Comparison of ENCODE assay signal across 23 cellular contexts in the genomic region with DNA sequence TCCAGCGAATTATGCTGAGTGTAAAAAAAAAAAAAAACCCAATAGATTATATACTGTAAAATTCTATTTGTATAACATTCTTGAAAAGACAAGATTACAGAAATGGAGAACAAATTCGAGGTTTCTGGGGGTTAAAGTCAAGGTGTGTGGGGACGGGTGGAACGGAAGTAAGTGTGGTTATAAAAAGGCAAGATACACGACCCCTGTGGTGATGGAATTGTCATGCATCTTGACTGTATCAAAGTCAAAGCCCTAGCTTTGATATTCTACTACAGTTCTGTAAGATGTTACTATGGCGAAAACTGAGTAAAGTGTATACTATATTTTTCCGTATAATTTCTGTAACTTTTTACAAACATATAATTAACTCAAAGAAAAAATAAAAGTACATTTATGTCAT.
DNase-seq lines count a peak whose midpoint lies in the region; ATAC-seq and TF ChIP-seq lines count a peak whose summit lies in the region.
"Had no signal": no experiment of that assay in that cellular context is flagged by ENCODE, and none has a peak within 500 bp of the region (broad histone marks: within the 10 kb centered on the region; RNA-seq: fewer than 3 reads in every experiment).

No MANE protein-coding gene starts in this region.

- no peaks in the 10 kb centered on the region for H4K20me1 ChIP-seq in DND-41 (ENCODE audit: insufficient read depth, low read length)

- no peaks in the 10 kb centered on the region for H3K79me2 ChIP-seq in DND-41 (ENCODE audit: insufficient read depth, low read length)

- peaks cover 16% of the 10 kb centered on the region for H3K4me1 Mint-ChIP-seq in WTC11
- no peaks in the 10 kb centered on the region for H3K4me1 Mint-ChIP-seq in activated CD4-positive, alpha-beta T cell treated with anti-CD3 and anti-CD28 coated beads, Interleukin-2, amount 10 ng/mL, durations not matched to agents 7 days and 5 days
- H3K4me1 Mint-ChIP-seq: CD14-positive monocyte, IgD-negative memory B cell had no signal

- H2AFZ ChIP-seq in DND-41 (ENCODE audit: low read depth, low read length), result no peak overlapping the region

- DNase-seq in DND-41 (no peak), WTC11 (ENCODE audit: low spot score) (no peak), iPS-NIHi11 (ENCODE audit: low spot score) (peak; percentile 3), HUDEP-2 (lab: John Stamatoyannopoulos, UW; ENCODE audit: unreplicated experiment in 76 of 76) (no peak)
- peak; percentile 84 for DNase-seq in Jurkat, Clone E6-1 (ENCODE audit: low read depth, low spot score)
- DNase-seq in activated CD4-positive, alpha-beta T cell treated with anti-CD3 and anti-CD28 coated beads, Interleukin-2, amount 10 ng/mL, durations not matched to agents 7 days and 5 days, result no peak
- no peak for DNase-seq in stimulated activated CD4-positive, alpha-beta T cell treated with anti-CD3 and anti-CD28 coated beads, Interleukin-4, amount 100 ng/mL, for 1 hour
- DNase-seq: 8988T, ACHN, DMS153, Karpas-422, NCI-H1092, NCI-H1417 treated with DMSO at 0.1 percent for 48 hours, NCI-H187 treated with DMSO at 0.1 percent for 48 hours, NCI-H2171 treated with DMSO at 0.1 percent for 48 hours, NCI-H446 treated with DMSO at 0.1 percent for 48 hours, NCI-H526, SHP77 treated with DMSO at 0.1 percent for 48 hours had no signal

- no peak overlapping the region for H3K9ac ChIP-seq in DND-41 (ENCODE audit: low read depth, low read length)

- H3K4me1 ChIP-seq in DND-41 (ENCODE audit: insufficient read depth, low read length), result no peaks in the 10 kb centered on the region

- no peak for TF ChIP-seq CTCF in DND-41 (IDR thresholded peaks at IDR 0.05; ENCODE audit: borderline replicate concordance, extremely low read depth, low read length, poor library complexity, severe bottlenecking)
- no peak for TF ChIP-seq CTCF in WTC11 (IDR thresholded peaks at IDR 0.05)

- H3K27ac Mint-ChIP-seq in WTC11, result no peak overlapping the region
- no peak overlapping the region for H3K27ac Mint-ChIP-seq in activated CD4-positive, alpha-beta T cell treated with anti-CD3 and anti-CD28 coated beads, Interleukin-2, amount 10 ng/mL, durations not matched to agents 7 days and 5 days
- H3K27ac Mint-ChIP-seq: CD14-positive monocyte, IgD-negative memory B cell had no signal

- H3K9me3 Mint-ChIP-seq in WTC11, result no peaks in the 10 kb centered on the region
- peaks cover 4% of the 10 kb centered on the region for H3K9me3 Mint-ChIP-seq in activated CD4-positive, alpha-beta T cell treated with anti-CD3 and anti-CD28 coated beads, Interleukin-2, amount 10 ng/mL, durations not matched to agents 7 days and 5 days
- H3K9me3 Mint-ChIP-seq: IgD-negative memory B cell had no signal

- no peak overlapping the region for H3K27ac ChIP-seq in DND-41 (ENCODE audit: low read length)
- H3K27ac ChIP-seq: SK-N-MC had no signal

- POLR2A ChIA-PET in WTC11 (lab: Charles Lee), result no interaction called here
- POLR2A ChIA-PET in activated CD4-positive, alpha-beta T cell treated with anti-CD3 and anti-CD28 coated beads, Interleukin-2, amount 10 ng/mL, durations not matched to agents 7 days and 5 days (lab: Charles Lee), result no interaction called here

- H3K27me3 Mint-ChIP-seq in WTC11 (ENCODE audit: low read depth), result no peaks in the 10 kb centered on the region; the same call in 1 of the 2 replicates
- H3K27me3 Mint-ChIP-seq in activated CD4-positive, alpha-beta T cell treated with anti-CD3 and anti-CD28 coated beads, Interleukin-2, amount 10 ng/mL, durations not matched to agents 7 days and 5 days, result no peaks in the 10 kb centered on the region
- H3K27me3 Mint-ChIP-seq: IgD-negative memory B cell had no signal

- no peaks in the 10 kb centered on the region for H3K36me3 ChIP-seq in DND-41 (ENCODE audit: insufficient read depth, low read length)
- H3K36me3 ChIP-seq: BE2C had no signal

- H3K4me2 ChIP-seq in DND-41 (ENCODE audit: insufficient read depth, low read length), result no peak overlapping the region

- H3K27me3 ChIP-seq in DND-41 (ENCODE audit: insufficient read depth, low read length, poor library complexity), result no peaks in the 10 kb centered on the region
- H3K27me3 ChIP-seq: BE2C had no signal

- H3K4me3 ChIP-seq in DND-41 (ENCODE audit: low read depth in 1 of 2, low read length in 2 of 2), result no peak overlapping the region
- H3K4me3 ChIP-seq in Jurkat, Clone E6-1 (ENCODE audit: low read length), result no peak overlapping the region
- H3K4me3 ChIP-seq: SK-N-MC had no signal

- ATAC-seq in DND-41 (ENCODE audit: insufficient read depth, low read depth) (0 out of 3 replicates have a peak, but pooled peaks have one; percentile 50), WTC11 (peak; percentile 26; the same call in 1 of the 2 replicates), HG02981 (IDR thresholded peaks at IDR 0.05; ENCODE audit: unreplicated experiment) (no peak)

- H3K9me3 ChIP-seq in DND-41 (ENCODE audit: insufficient read depth, low read length, severe bottlenecking), result no peaks in the 10 kb centered on the region
- H3K9me3 ChIP-seq: BE2C had no signal

- CTCF ChIA-PET in WTC11 (lab: Charles Lee), result interaction anchor here (1.0 kb wide), 1 partner anchor 112 kb away, joined by 7 read pairs; no protein-coding TSS in a partner anchor
- CTCF ChIA-PET in activated CD4-positive, alpha-beta T cell treated with anti-CD3 and anti-CD28 coated beads, Interleukin-2, amount 10 ng/mL, durations not matched to agents 7 days and 5 days (lab: Charles Lee), result no interaction called here

- no peak overlapping the region for H3K4me3 Mint-ChIP-seq in WTC11
- no peak overlapping the region for H3K4me3 Mint-ChIP-seq in activated CD4-positive, alpha-beta T cell treated with anti-CD3 and anti-CD28 coated beads, Interleukin-2, amount 10 ng/mL, durations not matched to agents 7 days and 5 days
- H3K4me3 Mint-ChIP-seq: CD14-positive monocyte, IgD-negative memory B cell had no signal

- no peaks in the 10 kb centered on the region for H3K36me3 Mint-ChIP-seq in WTC11
- no peaks in the 10 kb centered on the region for H3K36me3 Mint-ChIP-seq in activated CD4-positive, alpha-beta T cell treated with anti-CD3 and anti-CD28 coated beads, Interleukin-2, amount 10 ng/mL, durations not matched to agents 7 days and 5 days (ENCODE audit: low read depth)
- H3K36me3 Mint-ChIP-seq: CD14-positive monocyte, IgD-negative memory B cell had no signal

TF ChIP-seq in WTC11, 78 proteins besides CTCF, POLR2A, EP300 and RAD21 (continues in another document):
- TF ChIP-seq, protein P1, sequence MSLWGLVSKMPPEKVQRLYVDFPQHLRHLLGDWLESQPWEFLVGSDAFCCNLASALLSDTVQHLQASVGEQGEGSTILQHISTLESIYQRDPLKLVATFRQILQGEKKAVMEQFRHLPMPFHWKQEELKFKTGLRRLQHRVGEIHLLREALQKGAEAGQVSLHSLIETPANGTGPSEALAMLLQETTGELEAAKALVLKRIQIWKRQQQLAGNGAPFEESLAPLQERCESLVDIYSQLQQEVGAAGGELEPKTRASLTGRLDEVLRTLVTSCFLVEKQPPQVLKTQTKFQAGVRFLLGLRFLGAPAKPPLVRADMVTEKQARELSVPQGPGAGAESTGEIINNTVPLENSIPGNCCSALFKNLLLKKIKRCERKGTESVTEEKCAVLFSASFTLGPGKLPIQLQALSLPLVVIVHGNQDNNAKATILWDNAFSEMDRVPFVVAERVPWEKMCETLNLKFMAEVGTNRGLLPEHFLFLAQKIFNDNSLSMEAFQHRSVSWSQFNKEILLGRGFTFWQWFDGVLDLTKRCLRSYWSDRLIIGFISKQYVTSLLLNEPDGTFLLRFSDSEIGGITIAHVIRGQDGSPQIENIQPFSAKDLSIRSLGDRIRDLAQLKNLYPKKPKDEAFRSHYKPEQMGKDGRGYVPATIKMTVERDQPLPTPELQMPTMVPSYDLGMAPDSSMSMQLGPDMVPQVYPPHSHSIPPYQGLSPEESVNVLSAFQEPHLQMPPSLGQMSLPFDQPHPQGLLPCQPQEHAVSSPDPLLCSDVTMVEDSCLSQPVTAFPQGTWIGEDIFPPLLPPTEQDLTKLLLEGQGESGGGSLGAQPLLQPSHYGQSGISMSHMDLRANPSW (CRISPR knock-in tag; conservative IDR thresholded peaks at IDR 0.05; ENCODE audit: low read depth), result no peak
- TF ChIP-seq, protein P2, sequence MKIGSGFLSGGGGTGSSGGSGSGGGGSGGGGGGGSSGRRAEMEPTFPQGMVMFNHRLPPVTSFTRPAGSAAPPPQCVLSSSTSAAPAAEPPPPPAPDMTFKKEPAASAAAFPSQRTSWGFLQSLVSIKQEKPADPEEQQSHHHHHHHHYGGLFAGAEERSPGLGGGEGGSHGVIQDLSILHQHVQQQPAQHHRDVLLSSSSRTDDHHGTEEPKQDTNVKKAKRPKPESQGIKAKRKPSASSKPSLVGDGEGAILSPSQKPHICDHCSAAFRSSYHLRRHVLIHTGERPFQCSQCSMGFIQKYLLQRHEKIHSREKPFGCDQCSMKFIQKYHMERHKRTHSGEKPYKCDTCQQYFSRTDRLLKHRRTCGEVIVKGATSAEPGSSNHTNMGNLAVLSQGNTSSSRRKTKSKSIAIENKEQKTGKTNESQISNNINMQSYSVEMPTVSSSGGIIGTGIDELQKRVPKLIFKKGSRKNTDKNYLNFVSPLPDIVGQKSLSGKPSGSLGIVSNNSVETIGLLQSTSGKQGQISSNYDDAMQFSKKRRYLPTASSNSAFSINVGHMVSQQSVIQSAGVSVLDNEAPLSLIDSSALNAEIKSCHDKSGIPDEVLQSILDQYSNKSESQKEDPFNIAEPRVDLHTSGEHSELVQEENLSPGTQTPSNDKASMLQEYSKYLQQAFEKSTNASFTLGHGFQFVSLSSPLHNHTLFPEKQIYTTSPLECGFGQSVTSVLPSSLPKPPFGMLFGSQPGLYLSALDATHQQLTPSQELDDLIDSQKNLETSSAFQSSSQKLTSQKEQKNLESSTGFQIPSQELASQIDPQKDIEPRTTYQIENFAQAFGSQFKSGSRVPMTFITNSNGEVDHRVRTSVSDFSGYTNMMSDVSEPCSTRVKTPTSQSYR (CRISPR knock-in tag; IDR thresholded peaks at IDR 0.05), result no peak
- TF ChIP-seq NFATC4 (CRISPR knock-in tag; IDR thresholded peaks at IDR 0.05), result no peak

Comparison
In these comparisons a context has a peak if more than half of its experiments do, and no peak if none do; other contexts are left out.
1. DNase-seq: peak in Jurkat, Clone E6-1 (single experiment) and iPS-NIHi11 (single experiment); none in DND-41 (single experiment), WTC11 (single experiment), HUDEP-2 (0 of 76), activated CD4-positive, alpha-beta T cell treated with anti-CD3 and anti-CD28 coated beads, Interleukin-2, amount 10 ng/mL, durations not matched to agents 7 days and 5 days (single experiment) and stimulated activated CD4-positive, alpha-beta T cell treated with anti-CD3 and anti-CD28 coated beads, Interleukin-4, amount 100 ng/mL, for 1 hour (single experiment).